In genomic region chr18:9157806-9158205, GRCh38 we compare ENCODE assay signal across 21 cellular contexts.
"Had no signal": no experiment of that assay in that cellular context is flagged by ENCODE, and none has a peak within 500 bp of the region (broad histone marks: within the 10 kb centered on the region; RNA-seq: fewer than 3 reads in every experiment).

No MANE protein-coding gene starts in this region.

- DNase-seq: activated CD4-positive, alpha-beta T cell treated with anti-CD3 and anti-CD28 coated beads, Interleukin-2, amount 10 ng/mL, durations not matched to agents 7 days and 5 days; activated naive CD4-positive, alpha-beta T cell treated with anti-CD3 and anti-CD28 coated beads, Interleukin-2, amount 10 ng/mL, durations not matched to agents 7 days and 5 days; amygdala; body of pancreas; central memory CD4-positive, alpha-beta T cell; cortex of kidney; effector CD8-positive, alpha-beta T cell; foreskin keratinocyte; glutamatergic neuron; mesendoderm; ovary; right lobe of liver; stimulated activated CD4-positive, alpha-beta T cell treated with anti-CD3 and anti-CD28 coated beads, Interleukin-4, amount 100 ng/mL, for 4 hours; stimulated activated CD8-positive, alpha-beta memory T cell treated with anti-CD3 and anti-CD28 coated beads, Interleukin-4, amount 100 ng/mL, for 48 hours; stimulated activated naive CD4-positive, alpha-beta T cell treated with Interleukin-2 at 50 U/mL for 16 hours had no signal

- H3K9me3 ChIP-seq: body of pancreas, ovary, right lobe of liver had no signal

- H3K4me1 ChIP-seq: neural progenitor cell had no signal

- H3K4me3 Mint-ChIP-seq: activated CD4-positive, alpha-beta T cell treated with anti-CD3 and anti-CD28 coated beads, Interleukin-2, amount 10 ng/mL, durations not matched to agents 7 days and 5 days; activated naive CD4-positive, alpha-beta T cell treated with anti-CD3 and anti-CD28 coated beads, Interleukin-2, amount 10 ng/mL, durations not matched to agents 7 days and 5 days; neural progenitor cell; type B pancreatic cell; WTC11 had no signal

- H3K9me3 Mint-ChIP-seq: type B pancreatic cell had no signal

- ATAC-seq: body of pancreas, foreskin keratinocyte, right lobe of liver, WTC11 had no signal

- H3K4me2 ChIP-seq: neural progenitor cell, smooth muscle cell had no signal

- H3K36me3 ChIP-seq: neural progenitor cell, ovary, right lobe of liver had no signal

- H3K4me3 ChIP-seq: body of pancreas, neural progenitor cell, ovary, right lobe of liver, smooth muscle cell had no signal

- H3K9ac ChIP-seq: neural progenitor cell had no signal

- H3K4me1 Mint-ChIP-seq: neural progenitor cell, WTC11 had no signal

- H3K27ac Mint-ChIP-seq: activated CD4-positive, alpha-beta T cell treated with anti-CD3 and anti-CD28 coated beads, Interleukin-2, amount 10 ng/mL, durations not matched to agents 7 days and 5 days; activated naive CD4-positive, alpha-beta T cell treated with anti-CD3 and anti-CD28 coated beads, Interleukin-2, amount 10 ng/mL, durations not matched to agents 7 days and 5 days; neural progenitor cell; type B pancreatic cell; WTC11 had no signal

- FAIRE-seq: endothelial cell of umbilical vein, TTC549 had no signal

- H3K27me3 Mint-ChIP-seq: activated CD4-positive, alpha-beta T cell treated with anti-CD3 and anti-CD28 coated beads, Interleukin-2, amount 10 ng/mL, durations not matched to agents 7 days and 5 days; activated naive CD4-positive, alpha-beta T cell treated with anti-CD3 and anti-CD28 coated beads, Interleukin-2, amount 10 ng/mL, durations not matched to agents 7 days and 5 days; type B pancreatic cell had no signal

- H3K27ac ChIP-seq: body of pancreas, foreskin keratinocyte, neural progenitor cell, ovary, right lobe of liver had no signal

- H3K27me3 ChIP-seq: body of pancreas, foreskin keratinocyte, neural progenitor cell, ovary, right lobe of liver had no signal

- H2AFZ ChIP-seq: neural progenitor cell had no signal
